Comparison of ENCODE assay signal across 13 cellular contexts in genomic region chr2:15334650-15335326, GRCh38.
DNase-seq lines count a peak whose midpoint lies in the region; ATAC-seq and TF ChIP-seq lines count a peak whose summit lies in the region.
"Had no signal": no experiment of that assay in that cellular context is flagged by ENCODE, and none has a peak within 500 bp of the region (broad histone marks: within the 10 kb centered on the region; RNA-seq: fewer than 3 reads in every experiment).

No MANE protein-coding gene starts in this region.

- H3K4me3 ChIP-seq in Jurkat, Clone E6-1 (ENCODE audit: low read length): no peak overlapping the region
- H3K4me3 ChIP-seq in colonic mucosa: no peak overlapping the region

- H3K4me1 ChIP-seq in colonic mucosa: no peaks in the 10 kb centered on the region

- H3K27ac ChIP-seq in colonic mucosa: no peak overlapping the region
- H3K27ac ChIP-seq: C4-2B had no signal

- H3K9ac ChIP-seq in colonic mucosa (ENCODE audit: low read depth in 2 of 2, low read length in 2 of 2): no peak overlapping the region

- peak; percentile 93 for ATAC-seq in esophagus mucosa
- ATAC-seq in HG02840 (IDR thresholded peaks at IDR 0.05; ENCODE audit: low FRiP score, unreplicated experiment): no peak
- ATAC-seq in GM19397 (IDR thresholded peaks at IDR 0.05; ENCODE audit: unreplicated experiment): no peak
- ATAC-seq: sciatic nerve had no signal

- no peaks in the 10 kb centered on the region for H3K27me3 ChIP-seq in colonic mucosa

- no peaks in the 10 kb centered on the region for H3K9me3 ChIP-seq in colonic mucosa

- no peaks in the 10 kb centered on the region for H3K36me3 ChIP-seq in colonic mucosa

- intact Hi-C loops in colonic mucosa (cut with DNase I): no loop called here

- no peak for TF ChIP-seq CTCF in colonic mucosa (IDR thresholded peaks at IDR 0.05)

- DNase-seq in COLO668 (lab: John Stamatoyannopoulos, UW; ENCODE audit: unreplicated experiment): peak; percentile 28
- DNase-seq in Jurkat, Clone E6-1 (ENCODE audit: low read depth, low spot score): peak; percentile 71
- peak; percentile 89 for DNase-seq in NCI-H69 (lab: John Stamatoyannopoulos, UW)
- DNase-seq in effector CD8-positive, alpha-beta T cell (lab: John Stamatoyannopoulos, UW): no peak
- DNase-seq in colonic mucosa: no peak
- DNase-seq: activated CD8-positive, alpha-beta memory T cell treated with anti-CD3 and anti-CD28 coated beads, Interleukin-2, amount 50 U/mL, for 48 hours; glutamatergic neuron; NCI-H1048 had no signal

Comparison
In these comparisons a context has a peak if more than half of its experiments do, and no peak if none do; other contexts are left out.
1. DNase-seq: peak in COLO668 (single experiment), Jurkat, Clone E6-1 (single experiment) and NCI-H69 (single experiment); none in effector CD8-positive, alpha-beta T cell (single experiment) and colonic mucosa (single experiment).